Comparison of ENCODE assay signal across 20 cellular contexts in the genomic region with DNA sequence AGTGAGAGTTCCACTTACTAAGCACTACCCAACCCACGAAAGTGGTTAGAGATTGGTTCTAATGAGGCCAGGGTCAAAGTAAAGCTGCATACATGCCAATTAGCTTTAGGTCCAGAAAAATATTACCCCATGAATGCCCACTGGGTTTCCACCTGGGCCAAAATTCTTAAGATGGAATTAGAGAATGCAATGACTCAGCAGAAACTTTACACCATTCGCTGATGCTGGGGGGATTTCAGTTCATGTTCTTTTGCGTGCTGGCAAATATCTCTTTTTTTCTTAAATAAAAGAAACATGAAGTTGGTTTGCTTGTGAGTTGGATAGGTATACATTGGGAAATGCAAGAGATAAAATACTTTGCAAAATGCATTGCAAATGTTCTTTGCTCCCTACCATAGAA.
"Had no signal": no experiment of that assay in that cellular context is flagged by ENCODE, and none has a peak within 500 bp of the region (broad histone marks: within the 10 kb centered on the region; RNA-seq: fewer than 3 reads in every experiment).

No MANE protein-coding gene starts in this region.

- H3K27ac ChIP-seq: RWPE1, SJCRH30 had no signal

- H3K27me3 ChIP-seq: MG63, SJCRH30 had no signal

- ATAC-seq: Panc1, SK-N-SH treated with all-trans-retinoic acid at 6 μM for 48 hours had no signal

- H3K9me3 ChIP-seq: MG63, SJCRH30 had no signal

- DNase-seq: Karpas-422, KG1, MG63, NCI-H1092, NCI-H1105 treated with DMSO at 0.1 percent for 48 hours, NCI-H1417 treated with DMSO at 0.1 percent for 48 hours, NCI-H146, NCI-H1694 treated with DMSO at 0.1 percent for 48 hours, NCI-H1930, NCI-H2081, NCI-H2107, NCI-H2227 treated with DMSO at 0.1 percent for 48 hours, NCI-H524, NCI-H526 treated with DMSO at 0.1 percent for 48 hours, NCI-H774, SHP77 treated with DMSO at 0.1 percent for 48 hours, SJCRH30 had no signal

- H3K36me3 ChIP-seq: MG63, SJCRH30 had no signal

- H3K4me3 ChIP-seq: MG63, SJCRH30 had no signal

- H3K4me1 ChIP-seq: SJCRH30 had no signal
